10 cellular contexts compared by ENCODE assay signal in genomic region chr11:10805741-10806140, GRCh38. TPM values are rescaled to one million over a fixed set of nuclear protein-coding genes. Genes with fewer than 3 reads are reported as not detected.
DNase-seq lines count a peak whose midpoint lies in the region; ATAC-seq, FAIRE-seq and TF ChIP-seq lines count a peak whose summit lies in the region.
"Had no signal": no experiment of that assay in that cellular context is flagged by ENCODE, and none has a peak within 500 bp of the region (broad histone marks: within the 10 kb centered on the region; RNA-seq: fewer than 3 reads in every experiment).

No MANE protein-coding gene starts in this region.

- BruUV-seq in HepG2 (replicated peaks; lab: Mats Ljungman, UMichigan), result no TSS peak

- H2AFZ ChIP-seq in HepG2 (ENCODE audit: low read length), result no peak overlapping the region
- no peak overlapping the region for H2AFZ ChIP-seq in mesenchymal stem cell (ENCODE audit: low read depth, low read length)

- no peak overlapping the region for H3K23ac ChIP-seq in mesenchymal stem cell (ENCODE audit: low read length in 2 of 2)

- no peak overlapping the region for H2BK15ac ChIP-seq in mesenchymal stem cell (ENCODE audit: low read depth, poor library complexity, severe bottlenecking)

- H3K9me3 ChIP-seq in HepG2 (ENCODE audit: low read length), result no peaks in the 10 kb centered on the region
- no peaks in the 10 kb centered on the region for H3K9me3 ChIP-seq in right lobe of liver
- H3K9me3 ChIP-seq in mesenchymal stem cell (ENCODE audit: control insufficient read depth, low read length), result no peaks in the 10 kb centered on the region
- no peaks in the 10 kb centered on the region for H3K9me3 ChIP-seq in mucosa of descending colon
- H3K9me3 ChIP-seq: body of pancreas, gastroesophageal sphincter had no signal

- no peaks in the 10 kb centered on the region for H3K27me3 Mint-ChIP-seq in activated T-helper 2 cell treated with anti-CD3 and anti-CD28 coated beads, Interferon-gamma antibody, Interleukin-2, Interleukin-4, amounts not matched to agents 10 μg/mL and 5 μg/mL and 100 μg/mL, durations not matched to agents 14 hours and 24 hours and 36 hours (ENCODE audit: low read depth)

- no peak overlapping the region for H2BK12ac ChIP-seq in mesenchymal stem cell (ENCODE audit: low read length in 2 of 2)

- TF ChIP-seq RAD21 in HepG2 (CRISPR knock-in tag; IDR thresholded peaks at IDR 0.05), result no peak

- no peak overlapping the region for H3K18ac ChIP-seq in mesenchymal stem cell (ENCODE audit: low read depth in 1 of 2, low read length in 2 of 2)

- no peaks in the 10 kb centered on the region for H3K79me1 ChIP-seq in mesenchymal stem cell (replicated peaks; ENCODE audit: low read length, poor library complexity, severe bottlenecking)

- no peak for FAIRE-seq in HepG2 (lab: Jason Lieb, UNC)

- no peak overlapping the region; a peak in 1 of 6 replicates for H3K4me3 ChIP-seq in HepG2 (replicated peaks in 1 of 3; ENCODE audit: insufficient read depth in 1 of 3, low read depth in 2 of 3, low read length in 3 of 3)
- H3K4me3 ChIP-seq in right lobe of liver, result no peak overlapping the region
- peak overlapping the region in 1 of 2 experiments; percentile 96 for H3K4me3 ChIP-seq in mesenchymal stem cell (ENCODE audit: insufficient read depth in 1 of 2, low read depth in 1 of 2, low read length in 2 of 2)
- H3K4me3 ChIP-seq in dorsolateral prefrontal cortex, result peak overlapping the region in 19 of 59 donors; percentile 0 to 99 (median 86)
- H3K4me3 ChIP-seq in mucosa of descending colon, result no peak overlapping the region
- H3K4me3 ChIP-seq: body of pancreas had no signal

- H3K4me2 ChIP-seq in HepG2 (ENCODE audit: low read depth, low read length) (peak overlapping the region; percentile 76), mesenchymal stem cell (ENCODE audit: low read length, poor library complexity, severe bottlenecking) (no peak overlapping the region)

- 66% methylated on average over 8 of the region's 8 CpGs for WGBS in HepG2 (ENCODE audit: low lambda C conversion rate)
- 40% methylated on average over 8 of the region's 8 CpGs for WGBS in right lobe of liver (ENCODE audit: insufficient coverage, low coverage, low lambda C conversion rate, missing lambda C conversion rate)
- 93% methylated on average over 8 of the region's 8 CpGs for WGBS in mesenchymal stem cell

- no peak for ATAC-seq in HepG2
- no peak for ATAC-seq in right lobe of liver
- no peak for ATAC-seq in mucosa of descending colon
- ATAC-seq: body of pancreas, gastroesophageal sphincter had no signal

- H3K9ac ChIP-seq in HepG2 (ENCODE audit: insufficient read depth, low read depth, low read length) (no peak overlapping the region), mesenchymal stem cell (ENCODE audit: low read length) (peak overlapping the region; percentile 99)

- TF ChIP-seq EP300 in HepG2 (IDR thresholded peaks at IDR 0.05; ENCODE audit: low read depth in 2 of 2, low read length in 2 of 2) (no peak), HepG2 (CRISPR knock-in tag; IDR thresholded peaks at IDR 0.05; ENCODE audit: borderline replicate concordance) (no peak)

- TF ChIP-seq POLR2A in HepG2 (IDR thresholded peaks at IDR 0.05; ENCODE audit: insufficient read depth in 1 of 2, low read depth in 2 of 2, low read length in 2 of 2) (0 out of 4 replicates have a peak, but pooled peaks of 1 of the 2 experiments have one; percentile 7), right lobe of liver (IDR thresholded peaks at IDR 0.05) (no peak)

- intact Hi-C loops in HepG2 (cut with micrococcal nuclease; ENCODE audit: unreplicated experiment) (loop anchor here (5.0 kb wide), 2 partner anchors 122 to 518 kb away; no protein-coding TSS in a partner anchor), right lobe of liver (cut with DNase I) (no loop called here), dorsolateral prefrontal cortex (cut with DNase I) (loop anchor here (5.0 to 10.0 kb wide), 2 partner anchors 53 to 219 kb away; partner anchors contain the start of gene CTR9 (in 2 of the 2)), mucosa of descending colon (cut with DNase I, micrococcal nuclease) (loop anchor here (5.0 to 10.0 kb wide), 3 partner anchors 52 to 129 kb away; partner anchors contain the start of gene ZBED5 (in 1 of the 2))
- intact Hi-C loops in activated T-helper 2 cell treated with anti-CD3 and anti-CD28 coated beads, Interferon-gamma antibody, Interleukin-2, Interleukin-4, amounts not matched to agents 10 μg/mL and 5 μg/mL and 100 μg/mL, durations not matched to agents 14 hours and 24 hours and 36 hours (cut with micrococcal nuclease), result loop anchor here (5.0 kb wide), 2 partner anchors 127 to 348 kb away; partner anchors contain the start of gene AMPD3

- H2AK5ac ChIP-seq in mesenchymal stem cell (ENCODE audit: low read length, severe bottlenecking), result no peak overlapping the region

- in situ Hi-C loops in HepG2 (cut with HindIII; ENCODE audit: extremely low pct_ligation_motif_present, low pct_unique_long_range_greater_than_20kb), result loop anchor here (5.0 kb wide), 1 partner anchor 52 kb away; the partner anchor contains the start of gene ZBED5

- H3K27ac ChIP-seq in HepG2 (ENCODE audit: extremely low read length, insufficient read depth, low read length), result no peak overlapping the region
- no peak overlapping the region for H3K27ac ChIP-seq in right lobe of liver
- H3K27ac ChIP-seq in mesenchymal stem cell (ENCODE audit: low read length, poor library complexity, severe bottlenecking), result no peak overlapping the region
- peak overlapping the region in 3 of 59 donors; percentile 5 to 46 (median 18) for H3K27ac ChIP-seq in dorsolateral prefrontal cortex

- H2BK5ac ChIP-seq in mesenchymal stem cell (ENCODE audit: low read depth, low read length, poor library complexity, severe bottlenecking), result no peak overlapping the region

- H4K8ac ChIP-seq in mesenchymal stem cell (ENCODE audit: low read length), result no peak overlapping the region

- H3K27me3 ChIP-seq in HepG2 (ENCODE audit: control insufficient read depth in 1 of 2, insufficient read depth in 2 of 2, low read length in 2 of 2) (no peaks in the 10 kb centered on the region; a peak in 1 of 5 replicates), right lobe of liver (no peaks in the 10 kb centered on the region), mesenchymal stem cell (ENCODE audit: control insufficient read depth in 1 of 2, insufficient read depth in 1 of 2, low read length in 2 of 2) (no peaks in the 10 kb centered on the region), dorsolateral prefrontal cortex (no peaks in the 10 kb centered on the region)
- H3K27me3 ChIP-seq: body of pancreas, gastroesophageal sphincter had no signal

- no peak overlapping the region for H2BK120ac ChIP-seq in mesenchymal stem cell (ENCODE audit: low read depth, low read length)

- POLR2A ChIA-PET in HepG2 (lab: Yijun Ruan, JAX), result interaction anchor here (1.2 to 2.5 kb wide), 3 partner anchors 10 to 52 kb away, joined by 3 to 13 read pairs (median 9); partner anchors contain the start of gene ZBED5

- peaks cover 79% of the 10 kb centered on the region for H3K36me3 Mint-ChIP-seq in activated T-helper 2 cell treated with anti-CD3 and anti-CD28 coated beads, Interferon-gamma antibody, Interleukin-2, Interleukin-4, amounts not matched to agents 10 μg/mL and 5 μg/mL and 100 μg/mL, durations not matched to agents 14 hours and 24 hours and 36 hours (ENCODE audit: low read depth)

- no peak overlapping the region for H4K91ac ChIP-seq in mesenchymal stem cell (ENCODE audit: low read length)

- H3K4me1 ChIP-seq in HepG2 (ENCODE audit: insufficient read depth, low read length), result peaks cover 47% of the 10 kb centered on the region
- peaks cover 0 to 23% (median 10%) of the 10 kb centered on the region in 4 donors for H3K4me1 ChIP-seq in right lobe of liver
- peaks cover 8% of the 10 kb centered on the region for H3K4me1 ChIP-seq in mesenchymal stem cell (ENCODE audit: control insufficient read depth, insufficient read depth, low read depth, low read length)
- H3K4me1 ChIP-seq in mucosa of descending colon (ENCODE audit: low read depth), result peaks cover 30% of the 10 kb centered on the region

- CTCF ChIA-PET in HepG2 (lab: Yijun Ruan, JAX; ENCODE audit: low intra/inter-chr PET ratio, low total read pairs), result no interaction called here

- no peak overlapping the region for H3K4ac ChIP-seq in mesenchymal stem cell (ENCODE audit: low read depth in 1 of 2, low read length in 2 of 2)

- TF ChIP-seq CTCF in HepG2 (CRISPR knock-in tag; IDR thresholded peaks at IDR 0.05), result no peak
- no peak for TF ChIP-seq CTCF in right lobe of liver (IDR thresholded peaks at IDR 0.05)
- TF ChIP-seq CTCF in dorsolateral prefrontal cortex (IDR thresholded peaks at IDR 0.05 in 54 of 56, conservative IDR thresholded peaks at IDR 0.05 in 2 of 56; ENCODE audit: low read depth in 1 of 56, partially characterized antibody in 56 of 56), result no peak
- no peak for TF ChIP-seq CTCF in mucosa of descending colon (IDR thresholded peaks at IDR 0.05)

- H3K4me3 Mint-ChIP-seq in activated T-helper 2 cell treated with anti-CD3 and anti-CD28 coated beads, Interferon-gamma antibody, Interleukin-2, Interleukin-4, amounts not matched to agents 10 μg/mL and 5 μg/mL and 100 μg/mL, durations not matched to agents 14 hours and 24 hours and 36 hours (ENCODE audit: low read depth), result peak overlapping the region; percentile 27

- no peaks in the 10 kb centered on the region for H3K9me3 Mint-ChIP-seq in activated T-helper 2 cell treated with anti-CD3 and anti-CD28 coated beads, Interferon-gamma antibody, Interleukin-2, Interleukin-4, amounts not matched to agents 10 μg/mL and 5 μg/mL and 100 μg/mL, durations not matched to agents 14 hours and 24 hours and 36 hours

- H3K36me3 ChIP-seq in HepG2 (replicated peaks in 1 of 2; ENCODE audit: control insufficient read depth in 1 of 2, insufficient read depth in 2 of 2, low read length in 2 of 2) (peaks cover 21 to 62% of the 10 kb centered on the region in 2 experiments), right lobe of liver (peaks cover 25 to 63% (median 55%) of the 10 kb centered on the region in 4 donors), mesenchymal stem cell (ENCODE audit: control insufficient read depth in 1 of 2, insufficient read depth in 2 of 2, low read depth in 1 of 2, low read length in 2 of 2) (peaks cover 29 to 68% of the 10 kb centered on the region in 2 experiments), mucosa of descending colon (ENCODE audit: low read depth) (peaks cover 31% of the 10 kb centered on the region)

- H3K79me2 ChIP-seq in HepG2 (ENCODE audit: insufficient read depth, low read length), result peaks cover 46% of the 10 kb centered on the region

- peaks cover 54% of the 10 kb centered on the region for H3K4me1 Mint-ChIP-seq in activated T-helper 2 cell treated with anti-CD3 and anti-CD28 coated beads, Interferon-gamma antibody, Interleukin-2, Interleukin-4, amounts not matched to agents 10 μg/mL and 5 μg/mL and 100 μg/mL, durations not matched to agents 14 hours and 24 hours and 36 hours (ENCODE audit: low read depth)

- H3K14ac ChIP-seq in mesenchymal stem cell (ENCODE audit: low read length in 2 of 2), result no peak overlapping the region

- peaks cover 3% of the 10 kb centered on the region; the same call in 1 of the 2 replicates for H4K20me1 ChIP-seq in HepG2 (ENCODE audit: insufficient read depth, low read length)

- DNase-seq in HepG2 (ENCODE audit: low spot score) (no peak), right lobe of liver (no peak), mesenchymal stem cell (no peak), dorsolateral prefrontal cortex (no peak), SIG-M5 (lab: John Stamatoyannopoulos, UW) (no peak), T1000 (lab: John Stamatoyannopoulos, UW) (no peak), mucosa of descending colon (no peak)
- no peak for DNase-seq in activated T-helper 2 cell treated with anti-CD3 and anti-CD28 coated beads, Interferon-gamma antibody, Interleukin-2, Interleukin-4, amounts not matched to agents 10 μg/mL and 5 μg/mL and 100 μg/mL, durations not matched to agents 14 hours and 24 hours and 36 hours (ENCODE audit: low spot score)
- DNase-seq: body of pancreas had no signal

- peak overlapping the region; percentile 39 for H3K27ac Mint-ChIP-seq in activated T-helper 2 cell treated with anti-CD3 and anti-CD28 coated beads, Interferon-gamma antibody, Interleukin-2, Interleukin-4, amounts not matched to agents 10 μg/mL and 5 μg/mL and 100 μg/mL, durations not matched to agents 14 hours and 24 hours and 36 hours

RNA-seq across cellular contexts. Expression of gene EIF4G2, which starts 3.0 kb away (rescaled TPM):
- total RNA-seq in HepG2 (2016; rRNA removed; fragmentation: Illumina TruSeq; extraction: Trizol) (546 and 803 TPM in 2 replicates), right lobe of liver (100 to 1,000 TPM; 229 to 373 (median 302) TPM), dorsolateral prefrontal cortex (100 to 1,000 TPM; 452 to 826 (median 596) TPM), mucosa of descending colon (100 to 1,000 TPM; 776 to 976 (median 934) TPM)
- 73.8 and 95.4 TPM in 2 replicates for total RNA-seq in HepG2 (2016; cell fraction: cytosol; rRNA removed; fragmentation: Illumina TruSeq; extraction: Trizol; ENCODE audit: low read depth)
- 522 and 797 TPM in 2 replicates for total RNA-seq in HepG2 (2016; cell fraction: insoluble cytoplasmic fraction; rRNA removed; fragmentation: Illumina TruSeq; extraction: Trizol)
- total RNA-seq in HepG2 (2016; cell fraction: membrane; rRNA removed; fragmentation: Illumina TruSeq; extraction: Trizol), result 313 and 368 TPM in 2 replicates
- total RNA-seq in HepG2 (2016; cell fraction: nucleus; rRNA removed; fragmentation: Illumina TruSeq; extraction: Trizol), result 384 and 431 TPM in 2 replicates
- 290 and 362 TPM in 2 replicates for polyA plus RNA-seq in HepG2 (2011; rRNA removed)
- polyA plus RNA-seq in HepG2 (2011; cell fraction: cytosol; rRNA removed), result 158 and 238 TPM in 2 replicates
- polyA plus RNA-seq in HepG2 (2011; cell fraction: nucleus; rRNA removed), result 257 and 286 TPM in 2 replicates
- polyA plus RNA-seq in HepG2 (2012), result 312 and 316 TPM in 2 replicates
- 33.7 and 42.4 TPM in 2 replicates for polyA plus RNA-seq in HepG2 (2016; cell fraction: cytosol; fragmentation: Illumina TruSeq; extraction: Trizol; ENCODE audit: low read depth)
- polyA plus RNA-seq in HepG2 (2016; cell fraction: insoluble cytoplasmic fraction; fragmentation: Illumina TruSeq; extraction: Trizol; ENCODE audit: low read depth), result 793 and 841 TPM in 2 replicates
- 156 and 196 TPM in 2 replicates for polyA plus RNA-seq in HepG2 (2016; cell fraction: membrane; fragmentation: Illumina TruSeq; extraction: Trizol; ENCODE audit: low read depth)
- polyA plus RNA-seq in HepG2 (2016; cell fraction: nucleus; fragmentation: Illumina TruSeq; extraction: Trizol; ENCODE audit: insufficient read depth, low read depth), result 494 and 516 TPM in 2 replicates
- 292 and 575 TPM in 2 replicates for polyA minus RNA-seq in HepG2 (2011; rRNA and poly(A)+ RNA removed; ENCODE audit: low replicate concordance)
- 452 and 495 TPM in 2 replicates for polyA minus RNA-seq in HepG2 (2011; cell fraction: cytosol; rRNA and poly(A)+ RNA removed)
- 406 and 495 TPM in 2 replicates for polyA minus RNA-seq in HepG2 (2011; cell fraction: nucleus; rRNA and poly(A)+ RNA removed)
- total RNA-seq in activated T-helper 2 cell treated with anti-CD3 and anti-CD28 coated beads, Interferon-gamma antibody, Interleukin-2, Interleukin-4, amounts not matched to agents 10 μg/mL and 5 μg/mL and 100 μg/mL, durations not matched to agents 14 hours and 24 hours and 36 hours, result 1,057 and 1,120 TPM in 2 replicates
- polyA plus RNA-seq in mesenchymal stem cell (2013, experiment 1 of 2), result 814 TPM
- polyA plus RNA-seq in mesenchymal stem cell (2013, experiment 2 of 2), result 829 TPM

RNA-seq across cellular contexts. Expression of gene ZBED5, which starts 52.1 kb away (rescaled TPM):
- total RNA-seq in HepG2 (2016; rRNA removed; fragmentation: Illumina TruSeq; extraction: Trizol) (11.7 and 18.2 TPM in 2 replicates), right lobe of liver (10 to 100 TPM in 2 of 6 experiments, 1 to 10 TPM in 4; 7.0 to 11.7 (median 8.7) TPM), dorsolateral prefrontal cortex (100 to 1,000 TPM in 1 of 120 experiments, 10 to 100 TPM in 119; 45.9 to 102 (median 63.1) TPM), mucosa of descending colon (10 to 100 TPM; 39.5 to 54.2 (median 42.6) TPM)
- total RNA-seq in HepG2 (2016; cell fraction: cytosol; rRNA removed; fragmentation: Illumina TruSeq; extraction: Trizol; ENCODE audit: low read depth), result 2.6 and 3.5 TPM in 2 replicates
- 12.8 and 16.3 TPM in 2 replicates for total RNA-seq in HepG2 (2016; cell fraction: insoluble cytoplasmic fraction; rRNA removed; fragmentation: Illumina TruSeq; extraction: Trizol)
- total RNA-seq in HepG2 (2016; cell fraction: membrane; rRNA removed; fragmentation: Illumina TruSeq; extraction: Trizol), result 7.1 and 8.0 TPM in 2 replicates
- total RNA-seq in HepG2 (2016; cell fraction: nucleus; rRNA removed; fragmentation: Illumina TruSeq; extraction: Trizol), result 41.6 and 42.3 TPM in 2 replicates
- 30.4 and 38.6 TPM in 2 replicates for polyA plus RNA-seq in HepG2 (2011; rRNA removed)
- polyA plus RNA-seq in HepG2 (2011; cell fraction: cytosol; rRNA removed), result 12.1 and 15.9 TPM in 2 replicates
- polyA plus RNA-seq in HepG2 (2011; cell fraction: nucleus; rRNA removed), result 32.3 and 43.5 TPM in 2 replicates
- 13.2 and 15.8 TPM in 2 replicates for polyA plus RNA-seq in HepG2 (2012)
- polyA plus RNA-seq in HepG2 (2016; cell fraction: cytosol; fragmentation: Illumina TruSeq; extraction: Trizol; ENCODE audit: low read depth), result 0.96 and 1.2 TPM in 2 replicates
- 14.0 and 15.2 TPM in 2 replicates for polyA plus RNA-seq in HepG2 (2016; cell fraction: insoluble cytoplasmic fraction; fragmentation: Illumina TruSeq; extraction: Trizol; ENCODE audit: low read depth)
- 2.6 and 3.1 TPM in 2 replicates for polyA plus RNA-seq in HepG2 (2016; cell fraction: membrane; fragmentation: Illumina TruSeq; extraction: Trizol; ENCODE audit: low read depth)
- polyA plus RNA-seq in HepG2 (2016; cell fraction: nucleus; fragmentation: Illumina TruSeq; extraction: Trizol; ENCODE audit: insufficient read depth, low read depth), result 70.9 and 72.1 TPM in 2 replicates
- polyA minus RNA-seq in HepG2 (2011; rRNA and poly(A)+ RNA removed; ENCODE audit: low replicate concordance), result 122 and 258 TPM in 2 replicates
- 15.7 and 19.7 TPM in 2 replicates for polyA minus RNA-seq in HepG2 (2011; cell fraction: cytosol; rRNA and poly(A)+ RNA removed)
- 88.1 and 103 TPM in 2 replicates for polyA minus RNA-seq in HepG2 (2011; cell fraction: nucleus; rRNA and poly(A)+ RNA removed)
- total RNA-seq in activated T-helper 2 cell treated with anti-CD3 and anti-CD28 coated beads, Interferon-gamma antibody, Interleukin-2, Interleukin-4, amounts not matched to agents 10 μg/mL and 5 μg/mL and 100 μg/mL, durations not matched to agents 14 hours and 24 hours and 36 hours, result 39.2 and 40.3 TPM in 2 replicates
- polyA plus RNA-seq in mesenchymal stem cell (2013, experiment 1 of 2), result 21.1 TPM
- 21.4 TPM for polyA plus RNA-seq in mesenchymal stem cell (2013, experiment 2 of 2)

RNA-seq across cellular contexts. Expression of gene CTR9, which starts 54.7 kb away (rescaled TPM):
- total RNA-seq in HepG2 (2016; rRNA removed; fragmentation: Illumina TruSeq; extraction: Trizol), result 22.1 and 35.9 TPM in 2 replicates
- total RNA-seq in HepG2 (2016; cell fraction: cytosol; rRNA removed; fragmentation: Illumina TruSeq; extraction: Trizol; ENCODE audit: low read depth), result 2.4 and 2.7 TPM in 2 replicates
- total RNA-seq in HepG2 (2016; cell fraction: insoluble cytoplasmic fraction; rRNA removed; fragmentation: Illumina TruSeq; extraction: Trizol), result 20.3 and 33.1 TPM in 2 replicates
- total RNA-seq in HepG2 (2016; cell fraction: membrane; rRNA removed; fragmentation: Illumina TruSeq; extraction: Trizol), result 7.5 and 8.7 TPM in 2 replicates
- 14.9 and 16.5 TPM in 2 replicates for total RNA-seq in HepG2 (2016; cell fraction: nucleus; rRNA removed; fragmentation: Illumina TruSeq; extraction: Trizol)
- 6.1 and 6.6 TPM in 2 replicates for polyA plus RNA-seq in HepG2 (2011; rRNA removed)
- polyA plus RNA-seq in HepG2 (2011; cell fraction: cytosol; rRNA removed), result 3.1 and 4.9 TPM in 2 replicates
- 2.9 and 4.3 TPM in 2 replicates for polyA plus RNA-seq in HepG2 (2011; cell fraction: nucleus; rRNA removed)
- 9.8 and 14.0 TPM in 2 replicates for polyA plus RNA-seq in HepG2 (2012)
- 0.71 and 0.75 TPM in 2 replicates for polyA plus RNA-seq in HepG2 (2016; cell fraction: cytosol; fragmentation: Illumina TruSeq; extraction: Trizol; ENCODE audit: low read depth)
- polyA plus RNA-seq in HepG2 (2016; cell fraction: insoluble cytoplasmic fraction; fragmentation: Illumina TruSeq; extraction: Trizol; ENCODE audit: low read depth), result 31.0 and 31.2 TPM in 2 replicates
- 1.8 and 2.6 TPM in 2 replicates for polyA plus RNA-seq in HepG2 (2016; cell fraction: membrane; fragmentation: Illumina TruSeq; extraction: Trizol; ENCODE audit: low read depth)
- 15.6 and 16.5 TPM in 2 replicates for polyA plus RNA-seq in HepG2 (2016; cell fraction: nucleus; fragmentation: Illumina TruSeq; extraction: Trizol; ENCODE audit: insufficient read depth, low read depth)
- 3.0 and 9.8 TPM in 2 replicates for polyA minus RNA-seq in HepG2 (2011; rRNA and poly(A)+ RNA removed; ENCODE audit: low replicate concordance)
- polyA minus RNA-seq in HepG2 (2011; cell fraction: cytosol; rRNA and poly(A)+ RNA removed), result 8.4 and 12.7 TPM in 2 replicates
- polyA minus RNA-seq in HepG2 (2011; cell fraction: nucleus; rRNA and poly(A)+ RNA removed), result 14.3 and 19.4 TPM in 2 replicates
- total RNA-seq in right lobe of liver, result 10 to 100 TPM; 15.9 to 38.9 (median 20.0) TPM
- total RNA-seq in activated T-helper 2 cell treated with anti-CD3 and anti-CD28 coated beads, Interferon-gamma antibody, Interleukin-2, Interleukin-4, amounts not matched to agents 10 μg/mL and 5 μg/mL and 100 μg/mL, durations not matched to agents 14 hours and 24 hours and 36 hours, result 41.5 and 43.5 TPM in 2 replicates
- polyA plus RNA-seq in mesenchymal stem cell (2013, experiment 1 of 2), result 25.8 TPM
- polyA plus RNA-seq in mesenchymal stem cell (2013, experiment 2 of 2), result 25.4 TPM
- 10 to 100 TPM; 20.3 to 43.5 (median 27.9) TPM for total RNA-seq in dorsolateral prefrontal cortex
- 10 to 100 TPM; 27.1 to 30.9 (median 27.4) TPM for total RNA-seq in mucosa of descending colon

Comparison
In these comparisons a context has a peak if more than half of its experiments do, and no peak if none do; other contexts are left out.
1. intact Hi-C loops: an anchor here in HepG2 (5.0 kb wide), activated T-helper 2 cell treated with anti-CD3 and anti-CD28 coated beads, Interferon-gamma antibody, Interleukin-2, Interleukin-4, amounts not matched to agents 10 μg/mL and 5 μg/mL and 100 μg/mL, durations not matched to agents 14 hours and 24 hours and 36 hours (5.0 kb wide), dorsolateral prefrontal cortex (5.0 to 10.0 kb wide) and mucosa of descending colon (5.0 to 10.0 kb wide); none called in right lobe of liver.